In genomic region chr1:94676686-94677085, GRCh38 we compare ENCODE assay signal across 1 cellular context.
TF ChIP-seq lines count a peak whose summit lies in the region.

No MANE protein-coding gene starts in this region.

TF ChIP-seq in IMR-90, 13 proteins besides CTCF, POLR2A, EP300 and RAD21:
- TF ChIP-seq CHD1 (IDR thresholded peaks at IDR 0.05; ENCODE audit: low read depth, low read length) (no peak), MAFK (IDR thresholded peaks at IDR 0.05; ENCODE audit: low read depth, low read length) (no peak), CEBPB (IDR thresholded peaks at IDR 0.05; ENCODE audit: low read depth, low read length) (no peak), SMC3 (IDR thresholded peaks at IDR 0.05; ENCODE audit: low read depth, low read length) (no peak), NFE2L2 (IDR thresholded peaks at IDR 0.05; ENCODE audit: low read depth, low read length) (no peak)
- TF ChIP-seq, protein P1, sequence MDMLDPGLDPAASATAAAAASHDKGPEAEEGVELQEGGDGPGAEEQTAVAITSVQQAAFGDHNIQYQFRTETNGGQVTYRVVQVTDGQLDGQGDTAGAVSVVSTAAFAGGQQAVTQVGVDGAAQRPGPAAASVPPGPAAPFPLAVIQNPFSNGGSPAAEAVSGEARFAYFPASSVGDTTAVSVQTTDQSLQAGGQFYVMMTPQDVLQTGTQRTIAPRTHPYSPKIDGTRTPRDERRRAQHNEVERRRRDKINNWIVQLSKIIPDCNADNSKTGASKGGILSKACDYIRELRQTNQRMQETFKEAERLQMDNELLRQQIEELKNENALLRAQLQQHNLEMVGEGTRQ (IDR thresholded peaks at IDR 0.05; ENCODE audit: low read depth, low read length): no peak
- TF ChIP-seq, protein P2, sequence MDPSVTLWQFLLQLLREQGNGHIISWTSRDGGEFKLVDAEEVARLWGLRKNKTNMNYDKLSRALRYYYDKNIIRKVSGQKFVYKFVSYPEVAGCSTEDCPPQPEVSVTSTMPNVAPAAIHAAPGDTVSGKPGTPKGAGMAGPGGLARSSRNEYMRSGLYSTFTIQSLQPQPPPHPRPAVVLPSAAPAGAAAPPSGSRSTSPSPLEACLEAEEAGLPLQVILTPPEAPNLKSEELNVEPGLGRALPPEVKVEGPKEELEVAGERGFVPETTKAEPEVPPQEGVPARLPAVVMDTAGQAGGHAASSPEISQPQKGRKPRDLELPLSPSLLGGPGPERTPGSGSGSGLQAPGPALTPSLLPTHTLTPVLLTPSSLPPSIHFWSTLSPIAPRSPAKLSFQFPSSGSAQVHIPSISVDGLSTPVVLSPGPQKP (IDR thresholded peaks at IDR 0.05; ENCODE audit: borderline replicate concordance, low read depth, low read length): no peak
